8 cellular contexts compared by ENCODE assay signal in the genomic region with DNA sequence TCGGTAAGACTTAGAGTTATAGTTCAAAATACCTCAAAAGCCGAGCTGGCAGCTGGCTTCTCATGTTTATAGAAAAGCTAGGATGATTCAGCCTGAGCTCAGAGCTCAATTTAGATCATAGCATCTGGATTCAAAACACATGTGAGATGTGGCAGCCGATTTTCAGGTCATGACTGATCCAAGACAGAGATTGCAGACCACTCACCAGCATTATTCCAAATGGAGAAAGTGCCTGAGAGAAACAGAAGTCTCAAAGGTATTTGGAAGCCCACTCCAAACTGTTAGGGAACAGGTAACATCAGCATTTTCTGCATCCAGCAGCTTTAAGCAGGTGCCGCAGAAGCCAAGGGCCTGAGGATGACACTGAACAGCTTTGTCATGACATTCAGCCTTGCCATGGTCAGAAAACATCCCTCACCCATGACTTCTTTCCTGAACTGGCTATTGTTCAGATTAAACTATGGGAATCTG.
DNase-seq lines count a peak whose midpoint lies in the region; TF ChIP-seq lines count a peak whose summit lies in the region.

No MANE protein-coding gene starts in this region.

- peaks cover 15% of the 10 kb centered on the region for H3K4me1 Mint-ChIP-seq in MCF 10A (ENCODE audit: insufficient read depth, unreplicated experiment)

- H3K4me3 ChIP-seq in breast epithelium = no peak overlapping the region
- H3K4me3 ChIP-seq in suprapubic skin = no peak overlapping the region

- DNase-seq in MCF 10A (ENCODE audit: unreplicated experiment) = peak; percentile 21
- DNase-seq in breast epithelium (ENCODE audit: low spot score in 2 of 2) = no peak
- peak; percentile 44 for DNase-seq in activated naive CD4-positive, alpha-beta T cell treated with anti-CD3 and anti-CD28 coated beads, Interleukin-2, amount 50 U/mL, for 16 hours
- DNase-seq in iris pigment epithelial cell (ENCODE audit: low read depth) = peak; percentile 93
- DNase-seq in superior temporal gyrus (ENCODE audit: extremely low spot score) = peak; percentile 62
- DNase-seq in NCI-H69 (lab: John Stamatoyannopoulos, UW) = no peak
- DNase-seq in NCI-H1436 (lab: John Stamatoyannopoulos, UW) = no peak
- no peak for DNase-seq in suprapubic skin (ENCODE audit: low spot score in 2 of 2)

- H3K4me1 ChIP-seq in breast epithelium (no peaks in the 10 kb centered on the region), suprapubic skin (no peaks in the 10 kb centered on the region)

- H3K4me3 Mint-ChIP-seq in MCF 10A (ENCODE audit: unreplicated experiment) = no peak overlapping the region

- BruUV-seq in MCF 10A (replicated peaks; lab: Mats Ljungman, UMichigan) = no TSS peak

- no peaks in the 10 kb centered on the region for H3K9me3 Mint-ChIP-seq in MCF 10A (ENCODE audit: unreplicated experiment)

- no peaks in the 10 kb centered on the region for H3K27me3 Mint-ChIP-seq in MCF 10A (ENCODE audit: insufficient read depth, unreplicated experiment)

- no peaks in the 10 kb centered on the region for H3K36me3 ChIP-seq in breast epithelium
- no peaks in the 10 kb centered on the region for H3K36me3 ChIP-seq in suprapubic skin

- no peak overlapping the region for H3K27ac ChIP-seq in breast epithelium
- H3K27ac ChIP-seq in suprapubic skin = no peak overlapping the region

- WGBS in suprapubic skin = 40% methylated on average over 4 of the region's 4 CpGs

- CTCF ChIA-PET in MCF 10A (lab: Yijun Ruan, JAX) = no interaction called here

- no peaks in the 10 kb centered on the region for H3K27me3 ChIP-seq in breast epithelium
- no peaks in the 10 kb centered on the region for H3K27me3 ChIP-seq in suprapubic skin

- no peak for TF ChIP-seq POLR2A in breast epithelium (IDR thresholded peaks at IDR 0.05)
- TF ChIP-seq POLR2A in suprapubic skin (IDR thresholded peaks at IDR 0.05) = no peak

- H3K9me3 ChIP-seq in breast epithelium = peaks cover 0 to 10% of the 10 kb centered on the region in 2 donors
- no peaks in the 10 kb centered on the region for H3K9me3 ChIP-seq in suprapubic skin

- POLR2A ChIA-PET in MCF 10A (lab: Yijun Ruan, JAX) = interaction anchor here (0.8 to 1.8 kb wide), 5 partner anchors 10 to 23 kb away, joined by 3 to 12 read pairs (median 4); no protein-coding TSS in a partner anchor

- H3K27ac Mint-ChIP-seq in MCF 10A (ENCODE audit: low read depth, unreplicated experiment) = no peak overlapping the region

- TF ChIP-seq EP300 in suprapubic skin (IDR thresholded peaks at IDR 0.05) = no peak

- TF ChIP-seq CTCF in MCF 10A (IDR thresholded peaks at IDR 0.05; ENCODE audit: unreplicated experiment) (no peak), breast epithelium (IDR thresholded peaks at IDR 0.05) (no peak), suprapubic skin (IDR thresholded peaks at IDR 0.05) (no peak)

- intact Hi-C loops in MCF 10A (cut with micrococcal nuclease) = loop anchor here (5.0 kb wide), 1 partner anchor 222 kb away; no protein-coding TSS in a partner anchor
- intact Hi-C loops in breast epithelium (cut with DNase I; ENCODE audit: low total_unique reads) = loop anchor here (2.0 kb wide), 1 partner anchor 58 kb away; no protein-coding TSS in a partner anchor

- H3K36me3 Mint-ChIP-seq in MCF 10A (ENCODE audit: insufficient read depth, unreplicated experiment) = no peaks in the 10 kb centered on the region

Comparison
In these comparisons a context has a peak if more than half of its experiments do, and no peak if none do; other contexts are left out.
1. DNase-seq: peak in MCF 10A (single experiment), activated naive CD4-positive, alpha-beta T cell treated with anti-CD3 and anti-CD28 coated beads, Interleukin-2, amount 50 U/mL, for 16 hours (single experiment), iris pigment epithelial cell (single experiment) and superior temporal gyrus (single experiment); none in breast epithelium (0 of 2), NCI-H69 (single experiment), NCI-H1436 (single experiment) and suprapubic skin (0 of 2).